8 cellular contexts compared by ENCODE assay signal in genomic region chr6:43770417-43771209, GRCh38. TPM values are rescaled to one million over a fixed set of nuclear protein-coding genes. Genes with fewer than 3 reads are reported as not detected.
DNase-seq lines count a peak whose midpoint lies in the region; ATAC-seq and TF ChIP-seq lines count a peak whose summit lies in the region.

No MANE protein-coding gene starts in this region.

- H2AFZ ChIP-seq in smooth muscle cell (ENCODE audit: low read depth): peak overlapping the region; percentile 24

- DNase-seq in GF-D8 (lab: John Stamatoyannopoulos, UW): peak; percentile 42
- peak; percentile 25 for DNase-seq in KG1 (lab: John Stamatoyannopoulos, UW)
- DNase-seq in T1000 (lab: John Stamatoyannopoulos, UW): peak; percentile 43
- DNase-seq in caudate nucleus (lab: John Stamatoyannopoulos, UW): peak in 41 of 61 donors; percentile 15 to 64 (median 41)
- peak; percentile 37 for DNase-seq in inferior parietal cortex (ENCODE audit: extremely low spot score)
- peak; percentile 56 for DNase-seq in smooth muscle cell (lab: John Stamatoyannopoulos, UW; ENCODE audit: unreplicated experiment)

- H3K36me3 ChIP-seq in smooth muscle cell (ENCODE audit: low read depth): no peaks in the 10 kb centered on the region

- peak overlapping the region; percentile 89 for H3K4me3 ChIP-seq in smooth muscle cell

- H3K27me3 ChIP-seq in smooth muscle cell (ENCODE audit: low read depth): no peaks in the 10 kb centered on the region

- no peak for ATAC-seq in GM19395 (IDR thresholded peaks at IDR 0.05; ENCODE audit: unreplicated experiment)
- no peak for ATAC-seq in HG03045 (IDR thresholded peaks at IDR 0.05; ENCODE audit: unreplicated experiment)

- H3K27ac ChIP-seq in caudate nucleus (ENCODE audit: low read depth, low read length) (peak overlapping the region; percentile 86), smooth muscle cell (ENCODE audit: low read depth) (peak overlapping the region; percentile 85)

- H3K79me2 ChIP-seq in smooth muscle cell (ENCODE audit: low read depth): peaks cover 56% of the 10 kb centered on the region

- WGBS in smooth muscle cell (ENCODE audit: low lambda C conversion rate): 1% methylated on average over 65 of the region's 84 CpGs

- TF ChIP-seq CTCF in smooth muscle cell (IDR thresholded peaks at IDR 0.05; ENCODE audit: borderline replicate concordance, insufficient read depth, poor library complexity, severe bottlenecking): no peak

- H3F3A ChIP-seq in smooth muscle cell (ENCODE audit: low read depth): peaks cover 15% of the 10 kb centered on the region

- H3K9me3 ChIP-seq in smooth muscle cell (replicated peaks; ENCODE audit: low read depth): no peaks in the 10 kb centered on the region

- peak overlapping the region; percentile 96 for H3K4me2 ChIP-seq in smooth muscle cell

- H3K9ac ChIP-seq in smooth muscle cell (ENCODE audit: low read depth): peak overlapping the region; percentile 95

- H3K4me1 ChIP-seq in smooth muscle cell (ENCODE audit: low read depth): peaks cover 24% of the 10 kb centered on the region

- peaks cover 56% of the 10 kb centered on the region for H4K20me1 ChIP-seq in smooth muscle cell (ENCODE audit: low read depth)

RNA-seq across cellular contexts. Expression of gene VEGFA, which starts 0.6 kb away (rescaled TPM):
- 120 and 136 TPM in 2 replicates for total RNA-seq in smooth muscle cell
- 116 and 143 TPM in 2 replicates for polyA plus RNA-seq in smooth muscle cell
